ENCODE assay signal across 10 cellular contexts in genomic region chr10:86775056-86775858, GRCh38. TPM values are rescaled to one million over a fixed set of nuclear protein-coding genes. Genes with fewer than 3 reads are reported as not detected.
A peak's percentile ranks its signal among the peaks of the same experiment; 100 is the strongest.
DNase-seq lines count a peak whose midpoint lies in the region; FAIRE-seq and TF ChIP-seq lines count a peak whose summit lies in the region.
"Had no signal": no experiment of that assay in that cellular context is flagged by ENCODE, and none has a peak within 500 bp of the region (broad histone marks: within the 10 kb centered on the region; RNA-seq: fewer than 3 reads in every experiment).

No MANE protein-coding gene starts in this region.

- H3K4me1 ChIP-seq in HEK293 (ENCODE audit: control insufficient read depth, insufficient read depth, low read length) (peaks cover 14% of the 10 kb centered on the region), iPS-20b (ENCODE audit: insufficient read depth, low read length) (peaks cover 17% of the 10 kb centered on the region)

- H3K9ac ChIP-seq in iPS-20b (ENCODE audit: low read depth, low read length) = no peak overlapping the region; the same call in 1 of the 2 replicates

- CTCF ChIA-PET in HEK293 (lab: Yijun Ruan, JAX) = interaction anchor here (0.6 to 1.2 kb wide), 4 partner anchors 16 to 87 kb away, joined by 3 to 7 read pairs (median 3); no protein-coding TSS in a partner anchor

- H3K9me3 ChIP-seq in HEK293 (ENCODE audit: control insufficient read depth, insufficient read depth, low read depth, low read length) (no peaks in the 10 kb centered on the region), iPS-20b (ENCODE audit: insufficient read depth, low read depth, low read length) (no peaks in the 10 kb centered on the region)

- H3K4me3 ChIP-seq in HEK293 (ENCODE audit: low read depth, low read length) = no peak overlapping the region
- H3K4me3 ChIP-seq in iPS-20b (ENCODE audit: low read length) = no peak overlapping the region
- H3K4me3 ChIP-seq: PC-9 had no signal

- H3K36me3 ChIP-seq in HEK293 (ENCODE audit: control insufficient read depth in 2 of 2, insufficient read depth in 1 of 2, low read length in 2 of 2) (no peaks in the 10 kb centered on the region), iPS-20b (ENCODE audit: insufficient read depth, low read depth, low read length) (0 out of 2 replicates have a peak, but pooled peaks cover 9% of the 10 kb centered on the region)

- FAIRE-seq in GM12891 (lab: Jason Lieb, UNC) (peak; percentile 90), RCC 7860 (lab: Jason Lieb, UNC) (peak; percentile 50)

- H3K27me3 ChIP-seq in iPS-20b (ENCODE audit: insufficient read depth, low read length) = no peaks in the 10 kb centered on the region

- no peak for TF ChIP-seq CTCF in HEK293 (tag by site-specific recombination; IDR thresholded peaks at IDR 0.05)
- no peak for TF ChIP-seq CTCF in GM20000 (IDR thresholded peaks at IDR 0.05; ENCODE audit: extremely low read depth, missing control alignments)

- DNase-seq in GM12891 (ENCODE audit: insufficient read length, low spot score) = no peak
- DNase-seq in RCC 7860 (ENCODE audit: low spot score) = peak; percentile 31
- no peak for DNase-seq in NCI-H2081 (lab: John Stamatoyannopoulos, UW)
- DNase-seq in islet precursor cell = no peak
- DNase-seq in stimulated activated naive CD4-positive, alpha-beta T cell (lab: John Stamatoyannopoulos, UW) = no peak
- DNase-seq in GM20000 (ENCODE audit: low spot score) = no peak
- DNase-seq: PC-9, posterior cingulate gyrus had no signal

- TF ChIP-seq POLR2A in GM12891 (IDR thresholded peaks at IDR 0.05; ENCODE audit: low read depth, low read length) = no peak

- H3K27ac ChIP-seq in HEK293 (ENCODE audit: extremely low read depth, low read depth, low read length) (no peak overlapping the region), iPS-20b (ENCODE audit: low read length) (peak overlapping the region; percentile 17)
- H3K27ac ChIP-seq: PC-9 had no signal

- POLR2A ChIA-PET in HEK293 (lab: Yijun Ruan, JAX) = interaction anchor here (0.6 kb wide), 1 partner anchor 15 kb away, joined by 5 read pairs; no protein-coding TSS in a partner anchor

TF ChIP-seq in GM12891, 5 proteins besides CTCF, POLR2A, EP300 and RAD21:
- TF ChIP-seq POU2F2 (IDR thresholded peaks at IDR 0.05; ENCODE audit: low read depth, low read length) = no peak
- TF ChIP-seq POLR2AphosphoS5 (IDR thresholded peaks at IDR 0.05; ENCODE audit: low read depth, low read length) = no peak
- TF ChIP-seq SPI1 (IDR thresholded peaks at IDR 0.05; ENCODE audit: low read depth, low read length) = no peak
- TF ChIP-seq PAX5 (IDR thresholded peaks at IDR 0.05; ENCODE audit: insufficient read depth, low read length, severe bottlenecking) = no peak
- no peak for TF ChIP-seq TAF1 (IDR thresholded peaks at IDR 0.05; ENCODE audit: low read depth, low read length)

TF ChIP-seq in HEK293, 187 proteins besides CTCF, POLR2A, EP300 and RAD21:
- peak; percentile 58; the same call in 1 of the 2 replicates for TF ChIP-seq PRDM1 (tag by site-specific recombination; IDR thresholded peaks at IDR 0.05)
- TF ChIP-seq SP7 (tag by site-specific recombination; IDR thresholded peaks at IDR 0.05) = peak; percentile 38; the same call in 1 of the 2 replicates
- TF ChIP-seq ZNF449 (tag by site-specific recombination; IDR thresholded peaks at IDR 0.05) = no peak
- peak; percentile 54; the same call in 1 of the 2 replicates for TF ChIP-seq TRIM28 (IDR thresholded peaks at IDR 0.05; ENCODE audit: borderline replicate concordance, low read length)
- peak; percentile 70 for TF ChIP-seq PRDM4 (tag by site-specific recombination; IDR thresholded peaks at IDR 0.05)
- TF ChIP-seq TSHZ1 (tag by site-specific recombination; IDR thresholded peaks at IDR 0.05; ENCODE audit: borderline replicate concordance) = 0 out of 2 replicates have a peak, but pooled peaks have one; percentile 24
- no peak for TF ChIP-seq GLI2 (tag by site-specific recombination; IDR thresholded peaks at IDR 0.05; ENCODE audit: borderline replicate concordance, low read depth)
- TF ChIP-seq PRDM6 (tag by site-specific recombination; IDR thresholded peaks at IDR 0.05) = peak; percentile 50
TF ChIP-seq in HEK293: peak in this region for 6.

RNA-seq across cellular contexts. Expression of gene BMPR1A, which starts 18.8 kb away (rescaled TPM):
- polyA plus RNA-seq in GM12891 (2012; ENCODE audit: low read depth, missing spikeins) = 10.4 TPM
